In genomic region chr9:69758981-69759477, GRCh38 we compare ENCODE assay signal across 8 cellular contexts. TPM values are rescaled to one million over a fixed set of nuclear protein-coding genes. Genes with fewer than 3 reads are reported as not detected.
DNase-seq lines count a peak whose midpoint lies in the region; ATAC-seq and TF ChIP-seq lines count a peak whose summit lies in the region.

No MANE protein-coding gene starts in this region.

- peak overlapping the region; percentile 67 for H3K4me2 ChIP-seq in neuronal stem cell (ENCODE audit: insufficient read depth, low read length, poor library complexity, severe bottlenecking)

- H3K79me1 ChIP-seq in neuronal stem cell (ENCODE audit: low read depth, low read length) = peaks cover 1% of the 10 kb centered on the region

- H3K27ac ChIP-seq in esophagus (ENCODE audit: low read depth in 2 of 2, low read length in 1 of 2) = peak overlapping the region; percentile 95 to 97
- peak overlapping the region; percentile 94 for H3K27ac ChIP-seq in neuronal stem cell (replicated peaks; ENCODE audit: low read length)

- peak overlapping the region; percentile 5 for H2BK12ac ChIP-seq in neuronal stem cell (ENCODE audit: low read length)

- peak; percentile 1 for ATAC-seq in HG02588 (IDR thresholded peaks at IDR 0.05; ENCODE audit: unreplicated experiment)

- H3K27me3 ChIP-seq in GM06990 (replicated peaks; ENCODE audit: control insufficient read depth, insufficient read depth, low read length) (no peaks in the 10 kb centered on the region), esophagus (ENCODE audit: control insufficient read depth in 1 of 2, insufficient read depth in 2 of 2, low read length in 2 of 2) (no peaks in the 10 kb centered on the region), neuronal stem cell (ENCODE audit: control insufficient read depth in 3 of 3, insufficient read depth in 3 of 3, low read depth in 1 of 3, low read length in 3 of 3) (no peaks in the 10 kb centered on the region)

- no peak overlapping the region for H4K91ac ChIP-seq in neuronal stem cell (ENCODE audit: low read depth, low read length, poor library complexity)

- TF ChIP-seq CTCF in GM06990 (IDR thresholded peaks at IDR 0.05; ENCODE audit: insufficient read depth, low read length, poor library complexity, severe bottlenecking) = no peak

- H2BK120ac ChIP-seq in neuronal stem cell (ENCODE audit: low read depth, low read length) = peak overlapping the region; percentile 52

- peak overlapping the region; percentile 98 for H3K18ac ChIP-seq in neuronal stem cell (ENCODE audit: low read length)

- no peak overlapping the region for H2BK15ac ChIP-seq in neuronal stem cell (ENCODE audit: low read length)

- H3K9me3 ChIP-seq in esophagus (ENCODE audit: control insufficient read depth in 2 of 2, insufficient read depth in 1 of 2, low read depth in 1 of 2, low read length in 1 of 2) (no peaks in the 10 kb centered on the region), neuronal stem cell (replicated peaks in 1 of 2; ENCODE audit: control insufficient read depth in 2 of 2, insufficient read depth in 1 of 2, low read depth in 1 of 2, low read length in 2 of 2) (peaks cover 0 to 3% of the 10 kb centered on the region in 2 donors)

- DNase-seq in GM06990 (ENCODE audit: extremely low read depth, insufficient read length) (no peak), SK-MEL-5 (ENCODE audit: low read depth, low spot score) (peak; percentile 13), neuronal stem cell (ENCODE audit: low spot score) (peak; percentile 12), NCI-H187 (lab: John Stamatoyannopoulos, UW) (no peak), kidney glomerular epithelial cell (lab: John Stamatoyannopoulos, UW) (no peak), NCI-H2196 treated with DMSO at 0.1 percent for 48 hours (lab: John Stamatoyannopoulos, UW; ENCODE audit: unreplicated experiment) (no peak)

- no peaks in the 10 kb centered on the region; the same call in 1 of the 2 replicates for H3K36me3 ChIP-seq in GM06990 (ENCODE audit: control insufficient read depth, insufficient read depth, low read length)
- no peaks in the 10 kb centered on the region for H3K36me3 ChIP-seq in esophagus (ENCODE audit: control insufficient read depth in 2 of 2, insufficient read depth in 2 of 2, low read length in 1 of 2)
- H3K36me3 ChIP-seq in neuronal stem cell (replicated peaks in 1 of 2; ENCODE audit: control insufficient read depth in 2 of 2, insufficient read depth in 2 of 2, low read length in 2 of 2) = peaks cover 0 to 22% of the 10 kb centered on the region in 2 donors

- no peak overlapping the region for H3K4ac ChIP-seq in neuronal stem cell (ENCODE audit: low read length)

- peaks cover 0 to 3% of the 10 kb centered on the region in 2 donors for H3K4me1 ChIP-seq in esophagus (ENCODE audit: control insufficient read depth in 2 of 2, insufficient read depth in 2 of 2, low read length in 1 of 2)
- peaks cover 2% of the 10 kb centered on the region in 2 donors for H3K4me1 ChIP-seq in neuronal stem cell (ENCODE audit: control insufficient read depth in 2 of 2, insufficient read depth in 1 of 2, low read depth in 1 of 2, low read length in 2 of 2)

- peak overlapping the region; percentile 79 for H3K4me3 ChIP-seq in GM06990 (replicated peaks; ENCODE audit: low read depth, low read length)
- H3K4me3 ChIP-seq in esophagus (ENCODE audit: low read depth in 1 of 2, low read length in 2 of 2) = peak overlapping the region; percentile 87 to 95
- H3K4me3 ChIP-seq in neuronal stem cell (ENCODE audit: low read length in 2 of 2) = peak overlapping the region; percentile 70 to 93

- in situ Hi-C loops in SK-MEL-5 (cut with HindIII; ENCODE audit: low pct_unique_long_range_greater_than_20kb, low sequenced_read_pairs) = no loop called here

- H2BK5ac ChIP-seq in neuronal stem cell (ENCODE audit: low read length) = peak overlapping the region; percentile 91

- H3K9ac ChIP-seq in neuronal stem cell (ENCODE audit: low read depth, low read length, poor library complexity) = peak overlapping the region; percentile 78

- peak overlapping the region; percentile 96 for H2AFZ ChIP-seq in neuronal stem cell (ENCODE audit: low read length)

- 0 to 1% methylated on average over 8 of the region's 8 CpGs for WGBS in esophagus, 2 donors
- WGBS in neuronal stem cell (ENCODE audit: extremely low coverage in 2 of 2, insufficient read length in 2 of 2, insufficient replicate concordance in 1 of 2), 2 donors = no CpG with 5 or more reads among the region's 8 CpGs

- no peak overlapping the region for H3K23ac ChIP-seq in neuronal stem cell (ENCODE audit: low read depth, low read length, poor library complexity)

- H3K14ac ChIP-seq in neuronal stem cell (ENCODE audit: low read length) = no peak overlapping the region

- H2AK5ac ChIP-seq in neuronal stem cell (ENCODE audit: low read depth, low read length) = no peak overlapping the region

- no peak overlapping the region for H4K8ac ChIP-seq in neuronal stem cell (ENCODE audit: low read depth, low read length)

RNA-seq across cellular contexts. Expression of gene PTAR1, which starts 0.8 kb away (rescaled TPM):
- total RNA-seq in SK-MEL-5 (2014; rRNA removed; shearing (Covaris generic)) = 84.2 and 86.6 TPM in 2 replicates
- polyA plus RNA-seq in SK-MEL-5 (2015; cell fraction: cytosol; rRNA removed) = 18.1 and 22.8 TPM in 2 replicates
- 120 and 130 TPM in 2 replicates for polyA plus RNA-seq in SK-MEL-5 (2015; cell fraction: nucleus; rRNA removed)
- 1 to 10 TPM; 4.2 to 5.6 TPM for polyA plus RNA-seq in esophagus
- polyA plus RNA-seq in neuronal stem cell (2013, experiment 1 of 2) = 31.6 TPM
- 32.4 TPM for polyA plus RNA-seq in neuronal stem cell (2013, experiment 2 of 2)

Comparison
In these comparisons a context has a peak if more than half of its experiments do, and no peak if none do; other contexts are left out.
1. DNase-seq: peak in SK-MEL-5 (single experiment) and neuronal stem cell (single experiment); none in GM06990 (single experiment), NCI-H187 (0 of 2), kidney glomerular epithelial cell (single experiment) and NCI-H2196 treated with DMSO at 0.1 percent for 48 hours (single experiment).
2. Peak in every context shown above with its lines, with median percentiles within 50 percentile points of each other: H3K4me3 ChIP-seq.